In the genomic region with DNA sequence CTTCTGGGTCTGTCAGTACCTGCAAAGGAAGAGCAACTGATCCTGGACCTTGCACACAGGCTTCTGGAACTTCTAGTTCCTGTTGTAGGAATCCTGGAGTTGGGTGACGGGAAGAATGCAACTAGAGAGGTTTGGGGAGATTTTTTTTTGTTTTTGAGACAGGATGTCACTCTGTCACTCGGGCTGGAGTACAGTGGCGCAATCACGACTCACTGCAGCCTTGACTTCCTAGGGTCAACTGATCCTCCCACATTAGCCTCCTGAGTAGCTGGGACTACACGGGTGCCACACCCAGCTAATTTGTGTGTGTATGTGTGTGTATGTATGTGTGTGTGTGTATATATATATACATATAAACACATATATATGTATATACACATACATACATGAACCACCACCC, we compare ENCODE assay signal across 1 cellular context.
TF ChIP-seq lines count a peak whose summit lies in the region.

No MANE protein-coding gene starts in this region.

TF ChIP-seq in SK-N-SH treated with all-trans-retinoic acid at 6 μM for 48 hours, 23 proteins besides CTCF, POLR2A, EP300 and RAD21 (continued from another document):
- TF ChIP-seq ZNF8 (CRISPR knock-in tag; IDR thresholded peaks at IDR 0.05) (no peak), GLIS3 (CRISPR knock-in tag; IDR thresholded peaks at IDR 0.05) (no peak), ESRRG (CRISPR knock-in tag; IDR thresholded peaks at IDR 0.05) (no peak), TCF4 (CRISPR knock-in tag; IDR thresholded peaks at IDR 0.05; ENCODE audit: borderline replicate concordance) (no peak), PPARA (CRISPR knock-in tag; IDR thresholded peaks at IDR 0.05; ENCODE audit: borderline replicate concordance) (no peak), BACH2 (CRISPR knock-in tag; IDR thresholded peaks at IDR 0.05; ENCODE audit: borderline replicate concordance) (no peak), ZFP3 (CRISPR knock-in tag; IDR thresholded peaks at IDR 0.05) (no peak), ISL1 (CRISPR knock-in tag; IDR thresholded peaks at IDR 0.05) (no peak), ZC3H10 (CRISPR knock-in tag; IDR thresholded peaks at IDR 0.05) (no peak)
- TF ChIP-seq, protein P1, sequence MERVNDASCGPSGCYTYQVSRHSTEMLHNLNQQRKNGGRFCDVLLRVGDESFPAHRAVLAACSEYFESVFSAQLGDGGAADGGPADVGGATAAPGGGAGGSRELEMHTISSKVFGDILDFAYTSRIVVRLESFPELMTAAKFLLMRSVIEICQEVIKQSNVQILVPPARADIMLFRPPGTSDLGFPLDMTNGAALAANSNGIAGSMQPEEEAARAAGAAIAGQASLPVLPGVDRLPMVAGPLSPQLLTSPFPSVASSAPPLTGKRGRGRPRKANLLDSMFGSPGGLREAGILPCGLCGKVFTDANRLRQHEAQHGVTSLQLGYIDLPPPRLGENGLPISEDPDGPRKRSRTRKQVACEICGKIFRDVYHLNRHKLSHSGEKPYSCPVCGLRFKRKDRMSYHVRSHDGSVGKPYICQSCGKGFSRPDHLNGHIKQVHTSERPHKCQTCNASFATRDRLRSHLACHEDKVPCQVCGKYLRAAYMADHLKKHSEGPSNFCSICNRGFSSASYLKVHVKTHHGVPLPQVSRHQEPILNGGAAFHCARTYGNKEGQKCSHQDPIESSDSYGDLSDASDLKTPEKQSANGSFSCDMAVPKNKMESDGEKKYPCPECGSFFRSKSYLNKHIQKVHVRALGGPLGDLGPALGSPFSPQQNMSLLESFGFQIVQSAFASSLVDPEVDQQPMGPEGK (CRISPR knock-in tag; IDR thresholded peaks at IDR 0.05; ENCODE audit: borderline replicate concordance), result no peak
- TF ChIP-seq, protein P2, sequence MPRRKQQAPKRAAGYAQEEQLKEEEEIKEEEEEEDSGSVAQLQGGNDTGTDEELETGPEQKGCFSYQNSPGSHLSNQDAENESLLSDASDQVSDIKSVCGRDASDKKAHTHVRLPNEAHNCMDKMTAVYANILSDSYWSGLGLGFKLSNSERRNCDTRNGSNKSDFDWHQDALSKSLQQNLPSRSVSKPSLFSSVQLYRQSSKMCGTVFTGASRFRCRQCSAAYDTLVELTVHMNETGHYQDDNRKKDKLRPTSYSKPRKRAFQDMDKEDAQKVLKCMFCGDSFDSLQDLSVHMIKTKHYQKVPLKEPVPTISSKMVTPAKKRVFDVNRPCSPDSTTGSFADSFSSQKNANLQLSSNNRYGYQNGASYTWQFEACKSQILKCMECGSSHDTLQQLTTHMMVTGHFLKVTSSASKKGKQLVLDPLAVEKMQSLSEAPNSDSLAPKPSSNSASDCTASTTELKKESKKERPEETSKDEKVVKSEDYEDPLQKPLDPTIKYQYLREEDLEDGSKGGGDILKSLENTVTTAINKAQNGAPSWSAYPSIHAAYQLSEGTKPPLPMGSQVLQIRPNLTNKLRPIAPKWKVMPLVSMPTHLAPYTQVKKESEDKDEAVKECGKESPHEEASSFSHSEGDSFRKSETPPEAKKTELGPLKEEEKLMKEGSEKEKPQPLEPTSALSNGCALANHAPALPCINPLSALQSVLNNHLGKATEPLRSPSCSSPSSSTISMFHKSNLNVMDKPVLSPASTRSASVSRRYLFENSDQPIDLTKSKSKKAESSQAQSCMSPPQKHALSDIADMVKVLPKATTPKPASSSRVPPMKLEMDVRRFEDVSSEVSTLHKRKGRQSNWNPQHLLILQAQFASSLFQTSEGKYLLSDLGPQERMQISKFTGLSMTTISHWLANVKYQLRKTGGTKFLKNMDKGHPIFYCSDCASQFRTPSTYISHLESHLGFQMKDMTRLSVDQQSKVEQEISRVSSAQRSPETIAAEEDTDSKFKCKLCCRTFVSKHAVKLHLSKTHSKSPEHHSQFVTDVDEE (CRISPR knock-in tag; IDR thresholded peaks at IDR 0.05), result no peak
- TF ChIP-seq, protein P3, sequence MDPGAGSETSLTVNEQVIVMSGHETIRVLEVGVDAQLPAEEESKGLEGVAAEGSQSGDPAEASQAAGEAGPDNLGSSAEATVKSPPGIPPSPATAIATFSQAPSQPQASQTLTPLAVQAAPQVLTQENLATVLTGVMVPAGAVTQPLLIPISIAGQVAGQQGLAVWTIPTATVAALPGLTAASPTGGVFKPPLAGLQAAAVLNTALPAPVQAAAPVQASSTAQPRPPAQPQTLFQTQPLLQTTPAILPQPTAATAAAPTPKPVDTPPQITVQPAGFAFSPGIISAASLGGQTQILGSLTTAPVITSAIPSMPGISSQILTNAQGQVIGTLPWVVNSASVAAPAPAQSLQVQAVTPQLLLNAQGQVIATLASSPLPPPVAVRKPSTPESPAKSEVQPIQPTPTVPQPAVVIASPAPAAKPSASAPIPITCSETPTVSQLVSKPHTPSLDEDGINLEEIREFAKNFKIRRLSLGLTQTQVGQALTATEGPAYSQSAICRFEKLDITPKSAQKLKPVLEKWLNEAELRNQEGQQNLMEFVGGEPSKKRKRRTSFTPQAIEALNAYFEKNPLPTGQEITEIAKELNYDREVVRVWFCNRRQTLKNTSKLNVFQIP (CRISPR knock-in tag; IDR thresholded peaks at IDR 0.05; ENCODE audit: borderline replicate concordance, low read depth), result no peak
TF ChIP-seq in SK-N-SH treated with all-trans-retinoic acid at 6 μM for 48 hours: peak in this region for 0.
